Comparison of ENCODE assay signal across 12 cellular contexts in genomic region chr3:149532463-149533180, GRCh38. TPM values are rescaled to one million over a fixed set of nuclear protein-coding genes. Genes with fewer than 3 reads are reported as not detected.
DNase-seq lines count a peak whose midpoint lies in the region; ATAC-seq and TF ChIP-seq lines count a peak whose summit lies in the region.
"Had no signal": no experiment of that assay in that cellular context is flagged by ENCODE, and none has a peak within 500 bp of the region (broad histone marks: within the 10 kb centered on the region; RNA-seq: fewer than 3 reads in every experiment).

No MANE protein-coding gene starts in this region.

- H3K4me1 ChIP-seq in left ventricle myocardium inferior (peaks cover 71% of the 10 kb centered on the region), heart right ventricle (peaks cover 8 to 81% (median 56%) of the 10 kb centered on the region in 9 donors), aorta (ENCODE audit: control insufficient read depth in 1 of 2, insufficient read depth in 2 of 2, low read length in 2 of 2) (peaks cover 12 to 28% of the 10 kb centered on the region in 2 donors)

- 45 to 51% methylated on average over 9 of the region's 9 CpGs for WGBS in heart right ventricle, 2 donors
- WGBS in aorta, 2 donors, result 2 to 3% methylated on average over 9 of the region's 9 CpGs

- H3K9me3 ChIP-seq in left ventricle myocardium inferior (replicated peaks) (no peaks in the 10 kb centered on the region), heart right ventricle (no peaks in the 10 kb centered on the region), aorta (ENCODE audit: control insufficient read depth, low read length) (no peaks in the 10 kb centered on the region)

- H3K9me3 Mint-ChIP-seq in memory B cell, result no peaks in the 10 kb centered on the region
- H3K9me3 Mint-ChIP-seq: CD4-positive, alpha-beta memory T cell; IgD-negative memory B cell had no signal

- H3K27ac Mint-ChIP-seq in memory B cell, result no peak overlapping the region
- H3K27ac Mint-ChIP-seq: IgD-negative memory B cell had no signal

- no peak for ATAC-seq in heart right ventricle
- no peak for ATAC-seq in memory B cell (ENCODE audit: low read depth)
- no peak for ATAC-seq in aorta (ENCODE audit: low FRiP score)
- ATAC-seq in HG02973 (IDR thresholded peaks at IDR 0.05; ENCODE audit: unreplicated experiment), result no peak
- no peak for ATAC-seq in Right ventricle myocardium superior (ENCODE audit: poor library complexity)

- H3K4me3 ChIP-seq in left ventricle myocardium inferior (no peak overlapping the region), heart right ventricle (peak overlapping the region in 1 of 10 donors; percentile 23), aorta (ENCODE audit: low read length in 2 of 2) (peak overlapping the region in 1 of 2 donors; percentile 19)
- H3K4me3 ChIP-seq: PC-9 had no signal

- H3K27me3 Mint-ChIP-seq in memory B cell, result no peaks in the 10 kb centered on the region

- H3K4me3 Mint-ChIP-seq in memory B cell, result peak overlapping the region; percentile 24
- H3K4me3 Mint-ChIP-seq: CD4-positive, alpha-beta memory T cell had no signal

- intact Hi-C loops in left ventricle myocardium inferior (cut with micrococcal nuclease) (no loop called here), heart right ventricle (cut with DNase I) (loop anchor here in 7 of 10 donors (5.0 to 10.0 kb wide), 5 partner anchors 35 to 185 kb away; partner anchors contain the start of gene WWTR1 (in 2 of the 7)), aorta (cut with DNase I) (loop anchor here (5.0 kb wide), 4 partner anchors 40 to 185 kb away; partner anchors contain the start of gene WWTR1 (in 1 of the 2)), Right ventricle myocardium superior (cut with DNase I) (loop anchor here (5.0 kb wide), 2 partner anchors 125 to 185 kb away; partner anchors contain the start of gene WWTR1)

- no peak for DNase-seq in left ventricle myocardium inferior
- DNase-seq in heart right ventricle, result no peak
- peak; percentile 42 for DNase-seq in MV-4-11 (lab: John Stamatoyannopoulos, UW)
- DNase-seq in memory B cell (ENCODE audit: low spot score in 2 of 2), result no peak
- DNase-seq in aorta, result no peak
- DNase-seq in Right ventricle myocardium superior, result no peak
- no peak for DNase-seq in cerebellum (ENCODE audit: low spot score)
- DNase-seq: CD4-positive, alpha-beta memory T cell; erythroblast; PC-9 had no signal

- H3K4me1 Mint-ChIP-seq in memory B cell, result peaks cover 4% of the 10 kb centered on the region

- no peaks in the 10 kb centered on the region for H3K36me3 Mint-ChIP-seq in memory B cell
- H3K36me3 Mint-ChIP-seq: CD4-positive, alpha-beta memory T cell had no signal

- no peaks in the 10 kb centered on the region for H3K27me3 ChIP-seq in left ventricle myocardium inferior (ENCODE audit: low read depth)
- H3K27me3 ChIP-seq in heart right ventricle, result no peaks in the 10 kb centered on the region
- no peaks in the 10 kb centered on the region for H3K27me3 ChIP-seq in aorta (ENCODE audit: control insufficient read depth in 1 of 2, insufficient read depth in 2 of 2, low read length in 1 of 2)

- H3K27ac ChIP-seq in left ventricle myocardium inferior (replicated peaks), result peak overlapping the region; percentile 31
- H3K27ac ChIP-seq in heart right ventricle, result peak overlapping the region in 3 of 10 donors; percentile 3 to 64 (median 50)
- H3K27ac ChIP-seq in aorta (ENCODE audit: low read depth in 1 of 2, low read length in 2 of 2), result peak overlapping the region; percentile 2 to 96
- H3K27ac ChIP-seq: PC-9 had no signal

- H3K36me3 ChIP-seq in left ventricle myocardium inferior (no peaks in the 10 kb centered on the region), heart right ventricle (peaks cover 0 to 5% (median 0%) of the 10 kb centered on the region in 9 donors), aorta (ENCODE audit: control insufficient read depth in 1 of 2, insufficient read depth in 2 of 2, low read length in 1 of 2) (no peaks in the 10 kb centered on the region)

- TF ChIP-seq CTCF in left ventricle myocardium inferior (IDR thresholded peaks at IDR 0.05; ENCODE audit: borderline replicate concordance) (no peak), heart right ventricle (IDR thresholded peaks at IDR 0.05) (no peak)

RNA-seq across cellular contexts. Expression of gene TM4SF4, which starts 58.1 kb away (rescaled TPM):
- total RNA-seq in left ventricle myocardium inferior (not detected), heart right ventricle (not detected), aorta (not detected), Right ventricle myocardium superior (not detected), cerebellum (not detected)
- polyA plus RNA-seq in heart right ventricle (not detected), aorta (10 to 100 TPM in 1 of 2 donors, under 1 TPM in 1; 0.20 to 83.4 TPM)
- total RNA-seq: CD4-positive, alpha-beta memory T cell; PC-9 had no signal
- polyA plus RNA-seq: CD4-positive, alpha-beta memory T cell; IgD-negative memory B cell had no signal
